Comparison of ENCODE assay signal across 1 cellular context in the genomic region with DNA sequence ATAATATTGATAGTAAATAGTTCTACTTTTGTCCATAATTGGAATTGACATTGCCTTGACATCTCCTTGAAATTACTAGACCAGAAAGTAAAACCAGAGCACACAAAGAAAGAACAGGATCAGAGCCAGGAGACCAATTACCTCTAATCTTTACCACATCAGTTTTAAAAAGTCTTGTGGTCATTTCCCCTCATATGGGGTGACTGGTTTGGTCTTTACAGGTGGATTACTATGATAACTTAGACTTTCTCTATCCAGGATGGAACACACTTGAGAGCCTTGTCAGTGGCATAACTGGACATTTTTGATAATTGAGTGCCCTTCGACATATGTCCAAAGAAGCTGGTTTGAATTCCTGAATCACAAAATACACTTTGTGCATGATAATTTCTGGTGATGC.
TF ChIP-seq lines count a peak whose summit lies in the region.

No MANE protein-coding gene starts in this region.

TF ChIP-seq in K562, 482 proteins besides CTCF, POLR2A, EP300 and RAD21 (continued from another document):
- TF ChIP-seq, protein P1, sequence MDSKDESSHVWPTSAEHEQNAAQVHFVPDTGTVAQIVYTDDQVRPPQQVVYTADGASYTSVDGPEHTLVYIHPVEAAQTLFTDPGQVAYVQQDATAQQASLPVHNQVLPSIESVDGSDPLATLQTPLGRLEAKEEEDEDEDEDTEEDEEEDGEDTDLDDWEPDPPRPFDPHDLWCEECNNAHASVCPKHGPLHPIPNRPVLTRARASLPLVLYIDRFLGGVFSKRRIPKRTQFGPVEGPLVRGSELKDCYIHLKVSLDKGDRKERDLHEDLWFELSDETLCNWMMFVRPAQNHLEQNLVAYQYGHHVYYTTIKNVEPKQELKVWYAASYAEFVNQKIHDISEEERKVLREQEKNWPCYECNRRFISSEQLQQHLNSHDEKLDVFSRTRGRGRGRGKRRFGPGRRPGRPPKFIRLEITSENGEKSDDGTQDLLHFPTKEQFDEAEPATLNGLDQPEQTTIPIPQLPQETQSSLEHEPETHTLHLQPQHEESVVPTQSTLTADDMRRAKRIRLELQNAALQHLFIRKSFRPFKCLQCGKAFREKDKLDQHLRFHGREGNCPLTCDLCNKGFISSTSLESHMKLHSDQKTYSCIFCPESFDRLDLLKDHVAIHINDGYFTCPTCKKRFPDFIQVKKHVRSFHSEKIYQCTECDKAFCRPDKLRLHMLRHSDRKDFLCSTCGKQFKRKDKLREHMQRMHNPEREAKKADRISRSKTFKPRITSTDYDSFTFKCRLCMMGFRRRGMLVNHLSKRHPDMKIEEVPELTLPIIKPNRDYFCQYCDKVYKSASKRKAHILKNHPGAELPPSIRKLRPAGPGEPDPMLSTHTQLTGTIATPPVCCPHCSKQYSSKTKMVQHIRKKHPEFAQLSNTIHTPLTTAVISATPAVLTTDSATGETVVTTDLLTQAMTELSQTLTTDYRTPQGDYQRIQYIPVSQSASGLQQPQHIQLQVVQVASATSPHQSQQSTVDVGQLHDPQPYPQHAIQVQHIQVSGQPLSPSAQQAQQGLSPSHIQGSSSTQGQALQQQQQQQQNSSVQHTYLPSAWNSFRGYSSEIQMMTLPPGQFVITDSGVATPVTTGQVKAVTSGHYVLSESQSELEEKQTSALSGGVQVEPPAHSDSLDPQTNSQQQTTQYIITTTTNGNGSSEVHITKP (IDR thresholded peaks at IDR 0.05; ENCODE audit: partially characterized antibody) = no peak
- peak; percentile 53; the same call in 1 of the 2 replicates for TF ChIP-seq NCOR1 (IDR thresholded peaks at IDR 0.05)
- no peak for TF ChIP-seq PTBP1 (IDR thresholded peaks at IDR 0.05; ENCODE audit: low read depth, low read length)
- 0 out of 4 replicates have a peak, but pooled peaks of 1 of the 2 experiments have one; percentile 24 for TF ChIP-seq KDM1A (IDR thresholded peaks at IDR 0.05)
- TF ChIP-seq ZNF445 (CRISPR knock-in tag; IDR thresholded peaks at IDR 0.05; ENCODE audit: low read depth) = no peak
- no peak; the same call in 1 of the 2 replicates for TF ChIP-seq STAT5A (IDR thresholded peaks at IDR 0.05; ENCODE audit: borderline replicate concordance, low read length)
- TF ChIP-seq TEAD4 (IDR thresholded peaks at IDR 0.05; ENCODE audit: low read length) = peak; percentile 83
- TF ChIP-seq TEAD4 (CRISPR knock-in tag; IDR thresholded peaks at IDR 0.05; ENCODE audit: borderline replicate concordance) = no peak
- peak; percentile 9; the same call in 1 of the 2 replicates for TF ChIP-seq TCF3 (CRISPR knock-in tag; IDR thresholded peaks at IDR 0.05)
- peak; percentile 84 for TF ChIP-seq CBFA2T3 (IDR thresholded peaks at IDR 0.05)
- TF ChIP-seq CBFA2T2 (conservative IDR thresholded peaks at IDR 0.05) = peak; percentile 72
- no peak for TF ChIP-seq ZNF668 (CRISPR knock-in tag; IDR thresholded peaks at IDR 0.05)
- no peak for TF ChIP-seq ELF1 (tag; IDR thresholded peaks at IDR 0.05)
